ENCODE assay signal across 8 cellular contexts in the genomic region with DNA sequence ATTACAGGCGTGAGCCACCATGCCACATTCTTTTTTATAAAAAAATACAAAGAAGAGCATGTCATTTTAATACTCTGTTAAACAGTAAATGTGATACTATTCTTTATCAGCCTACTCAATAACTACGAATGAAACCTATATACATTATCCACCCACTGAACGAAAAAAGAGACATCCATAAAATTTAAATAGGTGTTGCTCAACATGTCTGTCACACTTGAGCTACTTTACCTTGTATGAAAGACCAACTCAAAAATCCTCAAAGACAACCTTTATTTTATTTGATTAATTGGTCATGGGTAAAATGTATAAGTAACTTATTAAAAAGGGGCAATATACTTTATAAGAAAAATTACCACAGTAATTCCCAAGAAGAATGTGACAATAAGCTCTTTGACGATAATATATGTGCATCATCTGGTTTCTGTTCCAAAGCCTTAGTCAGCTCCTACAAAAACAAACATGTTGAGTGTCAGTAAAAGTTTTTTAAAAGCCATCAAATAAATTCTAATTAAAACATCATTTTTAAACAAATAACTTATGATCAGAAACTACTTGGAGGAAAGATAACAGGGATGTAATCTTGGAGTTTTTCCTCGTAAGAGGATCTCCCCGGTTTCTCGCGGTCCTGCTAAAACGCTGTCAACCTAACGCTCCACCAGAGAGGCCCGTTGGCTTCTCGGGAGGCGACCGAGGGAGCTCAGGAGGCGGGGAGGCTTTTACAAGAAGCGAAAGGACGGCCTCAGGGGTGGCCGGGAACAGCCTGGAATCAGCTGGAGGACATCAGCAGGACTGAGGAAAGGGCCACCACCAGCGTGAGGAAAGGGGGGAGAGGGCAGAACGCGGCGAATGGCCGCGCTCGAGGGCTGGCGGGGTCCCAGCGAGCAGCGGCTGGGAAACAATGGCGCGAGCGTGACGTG. TPM values are rescaled to one million over a fixed set of nuclear protein-coding genes. Genes with fewer than 3 reads are reported as not detected.
A peak's percentile ranks its signal among the peaks of the same experiment; 100 is the strongest.
DNase-seq lines count a peak whose midpoint lies in the region; ATAC-seq and TF ChIP-seq lines count a peak whose summit lies in the region.

No MANE protein-coding gene starts in this region.

- TF ChIP-seq POLR2A in ovary (IDR thresholded peaks at IDR 0.05): no peak

- in situ Hi-C loops in KBM-7 (cut with MboI; ENCODE audit: low pct_unique_long_range_greater_than_20kb, low sequenced_read_pairs) (no loop called here), astrocyte of the cerebellum (cut with HindIII; ENCODE audit: low sequenced_read_pairs) (no loop called here)

- WGBS in ovary, 3 donors: 9% methylated on average over 31 to 32 of the region's 32 CpGs

- H3K27ac ChIP-seq in ovary: peak overlapping the region; percentile 15 to 64

- ATAC-seq in SK-N-SH treated with all-trans-retinoic acid at 6 μM for 48 hours (peak; percentile 72), left cardiac atrium (peak; percentile 87 to 95), HG02610 (IDR thresholded peaks at IDR 0.05; ENCODE audit: unreplicated experiment) (no peak)

- no peaks in the 10 kb centered on the region for H3K36me3 ChIP-seq in ovary

- H3K4me3 ChIP-seq in GM12865 (ENCODE audit: low read depth, low read length): peak overlapping the region; percentile 79
- H3K4me3 ChIP-seq in astrocyte of the cerebellum (ENCODE audit: low read depth, low read length): peak overlapping the region; percentile 53
- peak overlapping the region; percentile 53 for H3K4me3 ChIP-seq in ovary

- intact Hi-C loops in left cardiac atrium (cut with DNase I) (no loop called here), ovary (cut with DNase I) (no loop called here)

- no peak for TF ChIP-seq EP300 in ovary (IDR thresholded peaks at IDR 0.05)

- H3K27me3 ChIP-seq in ovary: no peaks in the 10 kb centered on the region

- DNase-seq in GM12865 (ENCODE audit: low read depth) (peak; percentile 40), KBM-7 (peak; percentile 76), astrocyte of the cerebellum (ENCODE audit: low read depth) (peak; percentile 35), left cardiac atrium (peak; percentile 63), ovary (peak; percentile 43 to 79 (median 48)), SKM-1 treated with dmso at 0.1 percent for 144 hours (lab: John Stamatoyannopoulos, UW; ENCODE audit: unreplicated experiment) (no peak)

- no peaks in the 10 kb centered on the region for H3K9me3 ChIP-seq in ovary

- H3K4me1 ChIP-seq in ovary (ENCODE audit: insufficient read depth): no peaks in the 10 kb centered on the region

- no peak for TF ChIP-seq CTCF in GM12865 (IDR thresholded peaks at IDR 0.05; ENCODE audit: insufficient read depth, low read depth, low read length, missing control alignments)
- TF ChIP-seq CTCF in astrocyte of the cerebellum (IDR thresholded peaks at IDR 0.05; ENCODE audit: low read depth, low read length, missing control alignments): no peak
- TF ChIP-seq CTCF in ovary (IDR thresholded peaks at IDR 0.05): no peak

TF ChIP-seq in SK-N-SH treated with all-trans-retinoic acid at 6 μM for 48 hours, 23 proteins besides CTCF, POLR2A, EP300 and RAD21:
- TF ChIP-seq TSHZ2 (CRISPR knock-in tag; IDR thresholded peaks at IDR 0.05) (0 out of 2 replicates have a peak, but pooled peaks have one; percentile 59), CSDC2 (CRISPR knock-in tag; IDR thresholded peaks at IDR 0.05) (0 out of 2 replicates have a peak, but pooled peaks have one; percentile 52), ARNTL (CRISPR knock-in tag; IDR thresholded peaks at IDR 0.05; ENCODE audit: borderline replicate concordance, low read depth) (no peak), ZNF8 (CRISPR knock-in tag; IDR thresholded peaks at IDR 0.05) (no peak), ZFP3 (CRISPR knock-in tag; IDR thresholded peaks at IDR 0.05) (peak; percentile 72; the same call in 1 of the 2 replicates)
- TF ChIP-seq, protein P1, sequence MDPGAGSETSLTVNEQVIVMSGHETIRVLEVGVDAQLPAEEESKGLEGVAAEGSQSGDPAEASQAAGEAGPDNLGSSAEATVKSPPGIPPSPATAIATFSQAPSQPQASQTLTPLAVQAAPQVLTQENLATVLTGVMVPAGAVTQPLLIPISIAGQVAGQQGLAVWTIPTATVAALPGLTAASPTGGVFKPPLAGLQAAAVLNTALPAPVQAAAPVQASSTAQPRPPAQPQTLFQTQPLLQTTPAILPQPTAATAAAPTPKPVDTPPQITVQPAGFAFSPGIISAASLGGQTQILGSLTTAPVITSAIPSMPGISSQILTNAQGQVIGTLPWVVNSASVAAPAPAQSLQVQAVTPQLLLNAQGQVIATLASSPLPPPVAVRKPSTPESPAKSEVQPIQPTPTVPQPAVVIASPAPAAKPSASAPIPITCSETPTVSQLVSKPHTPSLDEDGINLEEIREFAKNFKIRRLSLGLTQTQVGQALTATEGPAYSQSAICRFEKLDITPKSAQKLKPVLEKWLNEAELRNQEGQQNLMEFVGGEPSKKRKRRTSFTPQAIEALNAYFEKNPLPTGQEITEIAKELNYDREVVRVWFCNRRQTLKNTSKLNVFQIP (CRISPR knock-in tag; IDR thresholded peaks at IDR 0.05; ENCODE audit: borderline replicate concordance, low read depth): 0 out of 2 replicates have a peak, but pooled peaks have one; percentile 50
TF ChIP-seq in SK-N-SH treated with all-trans-retinoic acid at 6 μM for 48 hours: peak in this region for 4.

RNA-seq across cellular contexts. Expression of gene ANKRD18B, which starts 13.5 kb away (rescaled TPM):
- 1 to 10 TPM in 1 of 2 donors, not detected in 1; 1.1 TPM for total RNA-seq in left cardiac atrium
- 1 to 10 TPM in 1 of 7 donors, under 1 TPM in 1, not detected in 5; 0.56 to 2.8 TPM for total RNA-seq in ovary
- polyA plus RNA-seq in ovary: under 1 TPM in 1 of 2 donors, not detected in 1; 0.35 TPM

RNA-seq across cellular contexts. Expression of gene NOL6, which starts 36.8 kb away (rescaled TPM):
- total RNA-seq in left cardiac atrium (10 to 100 TPM; 13.9 to 24.9 TPM), ovary (10 to 100 TPM; 11.7 to 50.5 (median 27.4) TPM)
- 10 to 100 TPM; 14.5 to 17.6 TPM for polyA plus RNA-seq in ovary
